ENCODE assay signal across 23 cellular contexts in genomic region chr3:9879830-9880549, GRCh38. TPM values are rescaled to one million over a fixed set of nuclear protein-coding genes. Genes with fewer than 3 reads are reported as not detected.
DNase-seq lines count a peak whose midpoint lies in the region; ATAC-seq, FAIRE-seq and TF ChIP-seq lines count a peak whose summit lies in the region.
"Had no signal": no experiment of that assay in that cellular context is flagged by ENCODE, and none has a peak within 500 bp of the region (broad histone marks: within the 10 kb centered on the region; RNA-seq: fewer than 3 reads in every experiment).

A gene with protein sequence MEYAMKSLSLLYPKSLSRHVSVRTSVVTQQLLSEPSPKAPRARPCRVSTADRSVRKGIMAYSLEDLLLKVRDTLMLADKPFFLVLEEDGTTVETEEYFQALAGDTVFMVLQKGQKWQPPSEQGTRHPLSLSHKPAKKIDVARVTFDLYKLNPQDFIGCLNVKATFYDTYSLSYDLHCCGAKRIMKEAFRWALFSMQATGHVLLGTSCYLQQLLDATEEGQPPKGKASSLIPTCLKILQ (minus strand): TSS chr3:9880253. CDS start chr3:9878486, 1,767 bp downstream.

- H3K4me3 ChIP-seq in A549: no peak within 1 kb of the TSS
- no peak within 1 kb of the TSS for H3K4me3 ChIP-seq in H7 (ENCODE audit: insufficient read depth, low read depth, low read length)
- no peak within 1 kb of the TSS for H3K4me3 ChIP-seq in K562
- H3K4me3 ChIP-seq: gastrocnemius medialis, left ventricle myocardium inferior, SK-N-MC, smooth muscle cell, upper lobe of right lung had no signal

- ATAC-seq in A549: no peak
- peak; percentile 28 for ATAC-seq in K562
- no peak for ATAC-seq in omental fat pad (ENCODE audit: low FRiP score)
- no peak for ATAC-seq in GM18870 (IDR thresholded peaks at IDR 0.05; ENCODE audit: unreplicated experiment)
- no peak for ATAC-seq in activated CD8-positive, alpha-beta memory T cell treated with anti-CD3 and anti-CD28 coated beads, Interleukin-2, amount 10 ng/mL, durations not matched to agents 7 days and 5 days
- no peak for ATAC-seq in GM18520 (IDR thresholded peaks at IDR 0.05; ENCODE audit: unreplicated experiment)
- no peak for ATAC-seq in GM21390 (IDR thresholded peaks at IDR 0.05; ENCODE audit: unreplicated experiment)
- ATAC-seq: gastrocnemius medialis, upper lobe of right lung had no signal

- in situ Hi-C loops in K562 (cut with MboI): no loop called here

- H3K79me2 ChIP-seq in K562 (ENCODE audit: control insufficient read depth, insufficient read depth, low read length): no peaks in the 10 kb centered on the region
- H3K79me2 ChIP-seq: parathyroid adenoma had no signal

- no peaks in the 10 kb centered on the region for H3K9me3 Mint-ChIP-seq in activated CD8-positive, alpha-beta memory T cell treated with anti-CD3 and anti-CD28 coated beads, Interleukin-2, amount 10 ng/mL, durations not matched to agents 7 days and 5 days (ENCODE audit: low read depth)
- H3K9me3 Mint-ChIP-seq: CD4-positive, alpha-beta T cell; IgD-negative memory B cell had no signal

- no peaks in the 10 kb centered on the region for H3K36me3 Mint-ChIP-seq in activated CD8-positive, alpha-beta memory T cell treated with anti-CD3 and anti-CD28 coated beads, Interleukin-2, amount 10 ng/mL, durations not matched to agents 7 days and 5 days
- H3K36me3 Mint-ChIP-seq: IgD-negative memory B cell had no signal

- FAIRE-seq in A549 (lab: Jason Lieb, UNC): no peak
- no peak for FAIRE-seq in K562 (lab: Jason Lieb, UNC)
- FAIRE-seq: astrocyte had no signal

- H3K4me1 ChIP-seq in A549: peaks cover 41% of the 10 kb centered on the region
- H3K4me1 ChIP-seq in K562 (replicated peaks in 1 of 2; ENCODE audit: control insufficient read depth in 2 of 2, insufficient read depth in 2 of 2, low read length in 2 of 2): peaks cover 15 to 25% of the 10 kb centered on the region in 2 experiments
- H3K4me1 ChIP-seq: left ventricle myocardium inferior, parathyroid adenoma, upper lobe of right lung had no signal

- no peak for TF ChIP-seq POLR2A in A549 (IDR thresholded peaks at IDR 0.05; ENCODE audit: low read length)
- TF ChIP-seq POLR2A in K562 (conservative IDR thresholded peaks at IDR 0.05): no peak

- POLR2A ChIA-PET in A549 (lab: Yijun Ruan, JAX): interaction anchor here (0.5 to 1.9 kb wide), 2 partner anchors 9 to 10 kb away, joined by 6 to 21 read pairs; partner anchors contain the start of gene JAGN1
- POLR2A ChIA-PET in K562 (lab: Yijun Ruan, JAX): interaction anchor here (0.6 to 1.7 kb wide), 7 partner anchors 10 to 104 kb away, joined by 3 to 7 read pairs (median 4); partner anchors contain the start of gene JAGN1

- no peaks in the 10 kb centered on the region for H3K4me1 Mint-ChIP-seq in activated CD8-positive, alpha-beta memory T cell treated with anti-CD3 and anti-CD28 coated beads, Interleukin-2, amount 10 ng/mL, durations not matched to agents 7 days and 5 days
- H3K4me1 Mint-ChIP-seq: IgD-negative memory B cell had no signal

- H3K27me3 Mint-ChIP-seq in activated CD8-positive, alpha-beta memory T cell treated with anti-CD3 and anti-CD28 coated beads, Interleukin-2, amount 10 ng/mL, durations not matched to agents 7 days and 5 days: peaks cover 6% of the 10 kb centered on the region
- H3K27me3 Mint-ChIP-seq: CD4-positive, alpha-beta T cell had no signal

- TF ChIP-seq RAD21 in A549 (conservative IDR thresholded peaks at IDR 0.05 in 1 of 2, IDR thresholded peaks at IDR 0.05 in 1 of 2): no peak
- TF ChIP-seq RAD21 in K562 (CRISPR knock-in tag; conservative IDR thresholded peaks at IDR 0.05 in 1 of 2, IDR thresholded peaks at IDR 0.05 in 1 of 2): no peak

- CTCF ChIA-PET in A549 (lab: Yijun Ruan, JAX): interaction anchor here (1.0 to 3.0 kb wide), 5 partner anchors 31 to 66 kb away, joined by 3 to 16 read pairs (median 8); partner anchors contain the start of genes CRELD1 and IL17RC
- CTCF ChIA-PET in K562 (lab: Yijun Ruan, JAX; ENCODE audit: low intra/inter-chr PET ratio): no interaction called here
- CTCF ChIA-PET in activated CD8-positive, alpha-beta memory T cell treated with anti-CD3 and anti-CD28 coated beads, Interleukin-2, amount 10 ng/mL, durations not matched to agents 7 days and 5 days (lab: Charles Lee): interaction anchor here (1.8 kb wide), 1 partner anchor 66 kb away, joined by 5 read pairs; no protein-coding TSS in a partner anchor

- intact Hi-C loops in K562 (cut with micrococcal nuclease): no loop called here

- no TSS peak for BruUV-seq in K562 (replicated peaks; lab: Mats Ljungman, UMichigan)

- peak within 1 kb of the TSS in 1 of 2 experiments; percentile 66; a peak in 2 of 4 replicates for H3K9ac ChIP-seq in K562 (ENCODE audit: insufficient read depth in 1 of 2, low read depth in 2 of 2, low read length in 2 of 2)
- H3K9ac ChIP-seq: parathyroid adenoma had no signal

- WGBS in A549 (ENCODE audit: missing lambda C conversion rate): 95% methylated on average over 7 of the region's 7 CpGs
- 62% methylated on average over 7 of the region's 7 CpGs for WGBS in K562 (ENCODE audit: insufficient coverage, low coverage, missing lambda C conversion rate)

- TF ChIP-seq EP300 in A549 (IDR thresholded peaks at IDR 0.05): no peak
- no peak for TF ChIP-seq EP300 in K562 (IDR thresholded peaks at IDR 0.05; ENCODE audit: low read length)

- DNase-seq in A549 (ENCODE audit: low read depth in 1 of 2, low spot score in 1 of 2) (no peak), H7 (peak; percentile 40), K562 (ENCODE audit: extremely low read depth in 1 of 4, low spot score in 3 of 4) (peak in 2 of 4 experiments; percentile 46 to 58), omental fat pad (ENCODE audit: low spot score) (no peak)
- DNase-seq in activated CD8-positive, alpha-beta memory T cell treated with anti-CD3 and anti-CD28 coated beads, Interleukin-2, amount 10 ng/mL, durations not matched to agents 7 days and 5 days: no peak
- DNase-seq: activated CD8-positive, alpha-beta memory T cell treated with anti-CD3 and anti-CD28 coated beads, Interleukin-2, amount 50 U/mL, for 4 hours; activated gamma-delta T cell; CD4-positive, alpha-beta T cell; DMS79 treated with DMSO at 0.1 percent for 48 hours; gastrocnemius medialis; left ventricle myocardium inferior; MV-4-11; NCI-H2081 treated with DMSO at 0.1 percent for 48 hours; NCI-H510A treated with DMSO at 0.1 percent for 48 hours; upper lobe of right lung had no signal

- no peaks in the 10 kb centered on the region for H3K9me1 ChIP-seq in K562 (ENCODE audit: control insufficient read depth, insufficient read depth, low read length)

- peak within 1 kb of the TSS; percentile 89 for H2AFZ ChIP-seq in K562 (ENCODE audit: low read depth, low read length)
- H2AFZ ChIP-seq: parathyroid adenoma had no signal

- H3K4me2 ChIP-seq in A549: peak within 1 kb of the TSS; percentile 61
- peak within 1 kb of the TSS; percentile 20 for H3K4me2 ChIP-seq in K562 (ENCODE audit: insufficient read depth, low read length)
- H3K4me2 ChIP-seq: smooth muscle cell had no signal

- H3K27ac Mint-ChIP-seq in activated CD8-positive, alpha-beta memory T cell treated with anti-CD3 and anti-CD28 coated beads, Interleukin-2, amount 10 ng/mL, durations not matched to agents 7 days and 5 days: no peak within 1 kb of the TSS
- H3K27ac Mint-ChIP-seq: CD4-positive, alpha-beta T cell had no signal

- H3K27ac ChIP-seq in A549 (peak within 1 kb of the TSS; percentile 75 to 82), K562 (ENCODE audit: extremely low read depth, low read depth, low read length) (no peak within 1 kb of the TSS)
- H3K27ac ChIP-seq: gastrocnemius medialis, left ventricle myocardium inferior, parathyroid adenoma, SK-N-MC, upper lobe of right lung had no signal

- no peaks in the 10 kb centered on the region for H4K20me1 ChIP-seq in K562 (replicated peaks; ENCODE audit: control insufficient read depth, insufficient read depth, low read length)

- TF ChIP-seq CTCF in A549 (IDR thresholded peaks at IDR 0.05): no peak
- TF ChIP-seq CTCF in K562 (IDR thresholded peaks at IDR 0.05 in 2 of 3, conservative IDR thresholded peaks at IDR 0.05 in 1 of 3; ENCODE audit: insufficient read depth in 2 of 3, low read depth in 1 of 3, low read length in 3 of 3): no peak
- TF ChIP-seq CTCF in omental fat pad (IDR thresholded peaks at IDR 0.05): no peak

- H3K9me3 ChIP-seq in A549 (no peaks in the 10 kb centered on the region), K562 (replicated peaks; ENCODE audit: control insufficient read depth, insufficient read depth, low read depth, low read length) (no peaks in the 10 kb centered on the region)
- H3K9me3 ChIP-seq: gastrocnemius medialis, left ventricle myocardium inferior, upper lobe of right lung had no signal

- H3K27me3 ChIP-seq in H7 (ENCODE audit: control insufficient read depth, insufficient read depth, low read length) (no peaks in the 10 kb centered on the region), K562 (ENCODE audit: control insufficient read depth in 2 of 2, insufficient read depth in 2 of 2, low read length in 2 of 2) (no peaks in the 10 kb centered on the region)
- H3K27me3 ChIP-seq: gastrocnemius medialis, upper lobe of right lung had no signal

- no peaks in the 10 kb centered on the region for H3K36me3 ChIP-seq in H7 (replicated peaks; ENCODE audit: control insufficient read depth, insufficient read depth, low read length)
- H3K36me3 ChIP-seq in K562 (ENCODE audit: control insufficient read depth, insufficient read depth, low read length): no peaks in the 10 kb centered on the region
- H3K36me3 ChIP-seq: gastrocnemius medialis, left ventricle myocardium inferior, upper lobe of right lung had no signal

- H3K4me3 Mint-ChIP-seq in activated CD8-positive, alpha-beta memory T cell treated with anti-CD3 and anti-CD28 coated beads, Interleukin-2, amount 10 ng/mL, durations not matched to agents 7 days and 5 days: no peak within 1 kb of the TSS
- H3K4me3 Mint-ChIP-seq: CD4-positive, alpha-beta T cell had no signal

RNA-seq across cellular contexts. Expression of the gene that starts here (rescaled TPM):
- polyA plus RNA-seq in A549 (2011; rRNA removed) (6.3 and 10.4 TPM in 2 replicates), A549 (2017; fragmentation: RNase III; extraction: RNeasy Plus Mini Kit Qiagen cat#74134 plus additional on column Dnase treatment) (2.0 to 3.3 TPM (median 2.8 TPM) in 3 replicates), K562 (2011; rRNA removed) (not detected in 2 replicates), K562 (2014; fragmentation: Illumina TruSeq; extraction: Trizol) (not detected in 2 replicates), K562 (2014; fragmentation: Nextera tagmentation; extraction: Ambion mirVana) (not detected), K562 (2014; rRNA removed) (not detected in 2 replicates)
- 3.5 and 3.9 TPM in 2 replicates for polyA plus RNA-seq in A549 (2012; cell fraction: cytosol; rRNA removed)
- polyA plus RNA-seq in A549 (2012; cell fraction: nucleus; rRNA removed): 2.5 and 3.5 TPM in 2 replicates
- 10.9 and 11.2 TPM in 2 replicates for polyA minus RNA-seq in A549 (2011; rRNA and poly(A)+ RNA removed)
- not detected in 2 replicates for total RNA-seq in H7 (2014; rRNA removed; shearing (Covaris generic))
- total RNA-seq in K562 (2011; cell fraction: chromatin; rRNA removed; ENCODE audit: low replicate concordance): not detected in 2 replicates
- total RNA-seq in K562 (2011; cell fraction: nucleolus; rRNA removed): not detected in 2 replicates
- not detected in 2 replicates for total RNA-seq in K562 (2011; cell fraction: nucleoplasm; rRNA removed)
- total RNA-seq in K562 (2014; rRNA removed) (not detected in 2 replicates), K562 (2014; rRNA removed; fragmentation: Illumina TruSeq; extraction: Trizol) (not detected in 2 replicates), K562 (2015; rRNA removed; fragmentation: Illumina TruSeq; extraction: Trizol) (not detected in 2 replicates), K562 (2021) (not detected in 2 replicates), omental fat pad (1,000 to 10,000 TPM in 1 of 4 donors, 100 to 1,000 TPM in 3; 318 to 1,481 (median 713) TPM)
- polyA plus RNA-seq in K562 (2011; cell fraction: cytosol; rRNA removed): 0.09 and 0.39 TPM in 2 replicates
- not detected in 2 replicates for polyA plus RNA-seq in K562 (2011; cell fraction: nucleus; rRNA removed)
- polyA plus RNA-seq in K562 (2012): not detected in 2 replicates
- not detected in 2 replicates for polyA minus RNA-seq in K562 (2011; rRNA and poly(A)+ RNA removed)
- polyA minus RNA-seq in K562 (2011; cell fraction: cytosol; rRNA and poly(A)+ RNA removed): not detected in 2 replicates
- polyA minus RNA-seq in K562 (2011; cell fraction: nucleus; rRNA and poly(A)+ RNA removed): not detected in 2 replicates
- not detected for total RNA-seq in activated CD8-positive, alpha-beta memory T cell treated with anti-CD3 and anti-CD28 coated beads, Interleukin-2, amount 10 ng/mL, durations not matched to agents 7 days and 5 days
- total RNA-seq: astrocyte; CD4-positive, alpha-beta T cell; smooth muscle cell; upper lobe of right lung had no signal
- polyA plus RNA-seq: smooth muscle cell had no signal

Comparison
In these comparisons a context has a peak if more than half of its experiments do, and no peak if none do; other contexts are left out.
1. RNA of the gene that starts here (total RNA-seq): 318 to 1,481 TPM in omental fat pad; not detected in activated CD8-positive, alpha-beta memory T cell treated with anti-CD3 and anti-CD28 coated beads, Interleukin-2, amount 10 ng/mL, durations not matched to agents 7 days and 5 days, not detected in H7 and not detected in K562; every median in the first group is over 100 times any median in the second.
2. Peak in DNase-seq in H7; RNA of the gene not detected or under 1 TPM.
3. Peak in ATAC-seq and H3K4me2 ChIP-seq in K562; RNA of the gene not detected or under 1 TPM.